8 cellular contexts compared by ENCODE assay signal in genomic region chr17:79874329-79874981, GRCh38. TPM values are rescaled to one million over a fixed set of nuclear protein-coding genes. Genes with fewer than 3 reads are reported as not detected.
DNase-seq lines count a peak whose midpoint lies in the region; ATAC-seq and TF ChIP-seq lines count a peak whose summit lies in the region.

No MANE protein-coding gene starts in this region.

- H3K9ac ChIP-seq in SK-N-SH, result no peak overlapping the region

- no peak overlapping the region for H3K4me2 ChIP-seq in SK-N-SH

- H3K4me1 ChIP-seq in SK-N-SH (ENCODE audit: control insufficient read depth in 1 of 2, insufficient read depth in 2 of 2, low read depth in 1 of 2, low read length in 1 of 2), result no peaks in the 10 kb centered on the region

- no peak overlapping the region for H3K27ac Mint-ChIP-seq in stimulated activated naive CD8-positive, alpha-beta T cell treated with anti-CD3 and anti-CD28 coated beads, Interleukin-15, amount 100 ng/mL, for 72 hours

- no peaks in the 10 kb centered on the region; the same call in 1 of the 2 replicates for H3K27me3 ChIP-seq in SK-N-SH (ENCODE audit: insufficient read depth)

- no peak overlapping the region for H3K27ac ChIP-seq in SK-N-SH (ENCODE audit: low read depth in 2 of 2, low read length in 1 of 2)

- no peak overlapping the region for H2AFZ ChIP-seq in SK-N-SH (ENCODE audit: low read depth)

- H4K20me1 ChIP-seq in SK-N-SH (ENCODE audit: insufficient read depth), result no peaks in the 10 kb centered on the region

- no peaks in the 10 kb centered on the region for H3F3A ChIP-seq in SK-N-SH (replicated peaks; ENCODE audit: insufficient read depth)

- no peaks in the 10 kb centered on the region for H3K9me3 ChIP-seq in SK-N-SH

- peak; percentile 43 for TF ChIP-seq RAD21 in SK-N-SH (IDR thresholded peaks at IDR 0.05; ENCODE audit: low read length)

- CTCF ChIA-PET in HEK293T (lab: Yijun Ruan, JAX) (interaction anchor here (0.6 to 1.3 kb wide), 2 partner anchors 23 to 474 kb away, joined by 3 read pairs; no protein-coding TSS in a partner anchor), SK-N-SH (lab: Yijun Ruan, JAX) (interaction anchor here (0.8 to 5.1 kb wide), 18 partner anchors 10 to 134 kb away, joined by 3 to 79 read pairs (median 4); no protein-coding TSS in a partner anchor)

- no peaks in the 10 kb centered on the region for H3K79me2 ChIP-seq in SK-N-SH (ENCODE audit: insufficient read depth)

- peaks cover 8% of the 10 kb centered on the region for H3K27me3 Mint-ChIP-seq in stimulated activated naive CD8-positive, alpha-beta T cell treated with anti-CD3 and anti-CD28 coated beads, Interleukin-15, amount 100 ng/mL, for 72 hours

- H3K4me3 ChIP-seq in SK-N-SH (ENCODE audit: low read depth in 2 of 2, low read length in 1 of 2) (no peak overlapping the region), fibroblast of the aortic adventitia (ENCODE audit: low read depth, low read length) (no peak overlapping the region)

- no peak for TF ChIP-seq EP300 in SK-N-SH (IDR thresholded peaks at IDR 0.05; ENCODE audit: borderline replicate concordance in 1 of 2, low read depth in 1 of 2, low read length in 1 of 2)

- no peaks in the 10 kb centered on the region for H3K4me1 Mint-ChIP-seq in stimulated activated naive CD8-positive, alpha-beta T cell treated with anti-CD3 and anti-CD28 coated beads, Interleukin-15, amount 100 ng/mL, for 72 hours

- H3K9me3 Mint-ChIP-seq in stimulated activated naive CD8-positive, alpha-beta T cell treated with anti-CD3 and anti-CD28 coated beads, Interleukin-15, amount 100 ng/mL, for 72 hours, result no peaks in the 10 kb centered on the region

- peak; percentile 60 for ATAC-seq in stimulated activated naive CD8-positive, alpha-beta T cell treated with anti-CD3 and anti-CD28 coated beads, Interleukin-15, amount 100 ng/mL, for 72 hours
- no peak for ATAC-seq in HG03175 (IDR thresholded peaks at IDR 0.05; ENCODE audit: unreplicated experiment)

- no peaks in the 10 kb centered on the region for H3K9me2 ChIP-seq in SK-N-SH

- WGBS in SK-N-SH (ENCODE audit: low lambda C conversion rate), result 40% methylated on average over 6 of the region's 6 CpGs

- H3K4me3 Mint-ChIP-seq in stimulated activated naive CD8-positive, alpha-beta T cell treated with anti-CD3 and anti-CD28 coated beads, Interleukin-15, amount 100 ng/mL, for 72 hours, result no peak overlapping the region

- peak; percentile 69 for TF ChIP-seq CTCF in SK-N-SH (IDR thresholded peaks at IDR 0.05)
- peak; percentile 60 for TF ChIP-seq CTCF in fibroblast of the aortic adventitia (IDR thresholded peaks at IDR 0.05; ENCODE audit: insufficient read depth, low read length)

- H3K36me3 ChIP-seq in SK-N-SH (replicated peaks in 1 of 2; ENCODE audit: control insufficient read depth in 1 of 2, insufficient read depth in 2 of 2, low read length in 1 of 2), result no peaks in the 10 kb centered on the region

- peak; percentile 17 for DNase-seq in NCI-H345 (lab: John Stamatoyannopoulos, UW)
- DNase-seq in NCI-H345 treated with DMSO at 0.1 percent for 48 hours (lab: John Stamatoyannopoulos, UW; ENCODE audit: unreplicated experiment), result no peak
- peak; percentile 70 for DNase-seq in HEK293T (ENCODE audit: extremely low spot score)
- peak; percentile 80 for DNase-seq in SK-N-SH
- peak; percentile 31 for DNase-seq in fibroblast of the aortic adventitia (ENCODE audit: low read depth)
- peak in 1 of 2 donors; percentile 17 for DNase-seq in stimulated activated naive CD8-positive, alpha-beta T cell treated with anti-CD3 and anti-CD28 coated beads, Interleukin-15, amount 100 ng/mL, for 72 hours
- DNase-seq in HK-2 (ENCODE audit: unreplicated experiment), result no peak

- POLR2A ChIA-PET in HEK293T (lab: Yijun Ruan, JAX), result no interaction called here
- POLR2A ChIA-PET in SK-N-SH (lab: Yijun Ruan, JAX), result no interaction called here

TF ChIP-seq in HEK293T, 16 proteins besides CTCF, POLR2A, EP300 and RAD21:
- peak; percentile 86 for TF ChIP-seq PKNOX1 (IDR thresholded peaks at IDR 0.05)
- TF ChIP-seq BHLHE40 (IDR thresholded peaks at IDR 0.05; ENCODE audit: borderline replicate concordance), result no peak
TF ChIP-seq in HEK293T: peak in this region for 1.

TF ChIP-seq in SK-N-SH, 30 proteins besides CTCF, POLR2A, EP300 and RAD21:
- TF ChIP-seq GABPA (IDR thresholded peaks at IDR 0.05; ENCODE audit: low read depth) (no peak), TEAD4 (IDR thresholded peaks at IDR 0.05; ENCODE audit: borderline replicate concordance, insufficient read depth) (no peak), PBX3 (IDR thresholded peaks at IDR 0.05) (peak; percentile 15; the same call in 1 of the 2 replicates), CHD2 (IDR thresholded peaks at IDR 0.05; ENCODE audit: low read length, partially characterized antibody) (no peak), FOXM1 (IDR thresholded peaks at IDR 0.05; ENCODE audit: low read depth) (no peak), GATA2 (CRISPR knock-in tag; IDR thresholded peaks at IDR 0.05) (no peak)

RNA-seq across cellular contexts. Expression of gene CBX4, which starts 35.2 kb away (rescaled TPM):
- polyA plus RNA-seq in SK-N-SH (2012; rRNA removed), result 16.6 and 21.9 TPM in 2 replicates
- 11.0 and 13.2 TPM in 2 replicates for polyA plus RNA-seq in SK-N-SH (2012; cell fraction: cytosol; rRNA removed)
- polyA plus RNA-seq in SK-N-SH (2012; cell fraction: nucleus; rRNA removed), result 23.6 and 29.2 TPM in 2 replicates
- 8.3 and 12.8 TPM in 2 replicates for total RNA-seq in fibroblast of the aortic adventitia (ENCODE audit: low replicate concordance)

Comparison
In these comparisons a context has a peak if more than half of its experiments do, and no peak if none do; other contexts are left out.
1. DNase-seq: peak in NCI-H345 (single experiment), HEK293T (single experiment), SK-N-SH (single experiment) and fibroblast of the aortic adventitia (single experiment); none in NCI-H345 treated with DMSO at 0.1 percent for 48 hours (single experiment) and HK-2 (single experiment).